Comparison of ENCODE assay signal across 20 cellular contexts in the genomic region with DNA sequence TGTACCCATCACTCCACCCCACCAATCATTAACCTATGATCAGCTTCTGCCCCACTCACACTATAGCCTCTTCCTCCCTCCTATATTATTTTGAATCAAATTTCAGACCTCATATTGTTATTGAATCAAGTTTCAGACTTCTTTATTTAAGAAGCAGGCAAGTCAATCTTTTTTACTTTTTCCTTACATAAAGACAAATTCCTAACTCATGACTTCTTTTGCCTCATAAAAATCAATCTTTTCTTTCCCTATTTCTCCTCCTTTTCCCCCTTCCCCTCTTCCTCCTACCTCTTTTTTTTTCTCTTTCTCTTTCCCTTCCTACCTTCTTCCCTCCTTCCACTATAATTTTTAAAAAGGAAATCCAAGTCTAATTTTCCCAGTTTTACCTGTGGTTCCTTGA.
"Had no signal": no experiment of that assay in that cellular context is flagged by ENCODE, and none has a peak within 500 bp of the region (broad histone marks: within the 10 kb centered on the region; RNA-seq: fewer than 3 reads in every experiment).

No MANE protein-coding gene starts in this region.

- H3K27ac ChIP-seq: KMS-11, RWPE1, SJSA1, SK-N-MC had no signal

- H3K27me3 ChIP-seq: SJSA1 had no signal

- H3K4me2 ChIP-seq: KMS-11 had no signal

- H3K9me3 ChIP-seq: SJSA1 had no signal

- H3K9ac ChIP-seq: KMS-11 had no signal

- ATAC-seq: Panc1 had no signal

- DNase-seq: IMR-90, Kasumi-1, MM.1S, NCI-H1092 treated with DMSO at 0.1 percent for 48 hours, NCI-H1436, NCI-H187, NCI-H2029, NCI-H2081 treated with DMSO at 0.1 percent for 48 hours, NCI-H2171, NCI-H226, NCI-H510A, NCI-H524 treated with DMSO at 0.1 percent for 48 hours, NCI-H69, NCI-H774, SHP77 treated with DMSO at 0.1 percent for 48 hours had no signal

- H3K4me3 ChIP-seq: SJSA1, SK-N-MC had no signal
